ENCODE assay signal across 8 cellular contexts in the genomic region with DNA sequence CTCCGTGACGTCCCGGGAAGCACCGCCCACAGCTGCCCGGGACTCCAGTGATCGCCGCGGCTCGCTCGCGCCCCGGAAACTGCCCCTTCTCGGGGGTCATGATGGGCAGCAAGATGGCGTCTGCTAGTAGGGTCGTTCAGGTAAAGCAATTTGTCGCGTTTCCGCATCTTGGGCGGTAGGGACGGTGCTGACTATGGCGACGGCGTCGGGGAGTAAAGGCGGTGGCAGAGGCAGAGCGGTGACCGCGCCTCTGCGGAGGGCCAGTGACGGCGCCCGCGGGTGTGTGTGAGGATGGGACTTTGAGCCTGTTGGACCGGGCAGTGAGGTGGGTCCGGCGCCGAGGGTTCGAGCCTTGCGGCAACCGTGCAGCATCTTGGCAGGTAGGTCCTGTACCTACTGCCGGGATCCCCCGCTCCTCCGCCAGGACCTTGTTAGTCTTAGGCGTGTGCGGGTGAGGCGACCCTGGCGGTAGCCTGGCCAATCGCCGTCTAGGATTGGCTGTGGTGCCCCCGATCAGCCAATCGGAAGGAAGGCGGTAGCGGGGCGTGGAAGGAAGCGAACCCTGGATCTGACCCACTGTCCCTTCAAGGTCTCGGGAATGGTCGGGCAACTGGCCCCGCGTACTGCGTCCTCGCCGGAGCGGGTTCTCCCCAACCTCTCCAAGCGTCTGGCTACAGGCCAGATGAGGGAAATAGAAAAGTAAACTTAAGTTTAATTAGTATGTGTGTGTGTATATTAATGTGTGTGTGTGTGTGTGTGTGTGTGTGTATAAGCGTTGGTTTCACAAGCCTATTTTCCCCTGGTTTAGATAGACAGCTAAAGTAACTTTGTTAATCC. TPM values are rescaled to one million over a fixed set of nuclear protein-coding genes. Genes with fewer than 3 reads are reported as not detected.
A peak's percentile ranks its signal among the peaks of the same experiment; 100 is the strongest.
DNase-seq lines count a peak whose midpoint lies in the region; TF ChIP-seq lines count a peak whose summit lies in the region.

No MANE protein-coding gene starts in this region.

- TF ChIP-seq CTCF in GM06990 (IDR thresholded peaks at IDR 0.05; ENCODE audit: insufficient read depth, low read length, poor library complexity, severe bottlenecking) (no peak), HFF-Myc (IDR thresholded peaks at IDR 0.05; ENCODE audit: low read depth, low read length, missing control alignments) (no peak), glutamatergic neuron (IDR thresholded peaks at IDR 0.05; ENCODE audit: partially characterized antibody, unreplicated experiment) (peak; percentile 72), osteocyte (IDR thresholded peaks at IDR 0.05) (peak; percentile 28)

- H3K9me3 Mint-ChIP-seq in activated naive CD4-positive, alpha-beta T cell treated with anti-CD3 and anti-CD28 coated beads, Interleukin-2, amount 50 U/mL, for 24 hours, result no peaks in the 10 kb centered on the region
- peaks cover 4% of the 10 kb centered on the region for H3K9me3 Mint-ChIP-seq in glutamatergic neuron (ENCODE audit: unreplicated experiment)
- H3K9me3 Mint-ChIP-seq in osteocyte (ENCODE audit: unreplicated experiment), result no peaks in the 10 kb centered on the region

- H3K27me3 ChIP-seq in GM06990 (replicated peaks; ENCODE audit: control insufficient read depth, insufficient read depth, low read length) (no peaks in the 10 kb centered on the region), thymus (ENCODE audit: control insufficient read depth, insufficient read depth) (no peaks in the 10 kb centered on the region)

- H3K36me3 ChIP-seq in GM06990 (ENCODE audit: control insufficient read depth, insufficient read depth, low read length) (no peaks in the 10 kb centered on the region), thymus (ENCODE audit: control insufficient read depth, insufficient read depth) (no peaks in the 10 kb centered on the region)

- H3K27ac Mint-ChIP-seq in activated naive CD4-positive, alpha-beta T cell treated with anti-CD3 and anti-CD28 coated beads, Interleukin-2, amount 50 U/mL, for 24 hours, result peak overlapping the region; percentile 98
- peak overlapping the region; percentile 97 for H3K27ac Mint-ChIP-seq in glutamatergic neuron (ENCODE audit: unreplicated experiment)
- H3K27ac Mint-ChIP-seq in osteocyte (ENCODE audit: unreplicated experiment), result peak overlapping the region; percentile 95

- H3K4me3 ChIP-seq in GM06990 (replicated peaks; ENCODE audit: low read depth, low read length) (peak overlapping the region; percentile 100), HFF-Myc (replicated peaks; ENCODE audit: low read depth, low read length) (peak overlapping the region; percentile 98), thymus (ENCODE audit: low read length) (peak overlapping the region; percentile 99)

- peaks cover 23% of the 10 kb centered on the region for H3K4me1 Mint-ChIP-seq in activated naive CD4-positive, alpha-beta T cell treated with anti-CD3 and anti-CD28 coated beads, Interleukin-2, amount 50 U/mL, for 24 hours
- H3K4me1 Mint-ChIP-seq in glutamatergic neuron (ENCODE audit: low read depth, unreplicated experiment), result peaks cover 4% of the 10 kb centered on the region
- peaks cover 22% of the 10 kb centered on the region for H3K4me1 Mint-ChIP-seq in osteocyte (ENCODE audit: unreplicated experiment)

- H3K27me3 Mint-ChIP-seq in activated naive CD4-positive, alpha-beta T cell treated with anti-CD3 and anti-CD28 coated beads, Interleukin-2, amount 50 U/mL, for 24 hours, result no peaks in the 10 kb centered on the region
- H3K27me3 Mint-ChIP-seq in glutamatergic neuron (ENCODE audit: unreplicated experiment) (peaks cover 4% of the 10 kb centered on the region), osteocyte (ENCODE audit: unreplicated experiment) (no peaks in the 10 kb centered on the region)

- WGBS in thymus, result under 1% methylated on average over 65 of the region's 65 CpGs

- DNase-seq in GM06990 (ENCODE audit: extremely low read depth, insufficient read length), result peak; percentile 98
- peak; percentile 61 for DNase-seq in HFF-Myc (ENCODE audit: extremely low read depth, low read depth)
- DNase-seq in MV-4-11 (lab: John Stamatoyannopoulos, UW), result peak; percentile 89
- DNase-seq in SK-N-DZ (ENCODE audit: low spot score), result peak; percentile 93
- DNase-seq in glutamatergic neuron, result peak; percentile 99
- peak; percentile 97 for DNase-seq in osteocyte (ENCODE audit: extremely low spot score, unreplicated experiment)

- H3K36me3 Mint-ChIP-seq in activated naive CD4-positive, alpha-beta T cell treated with anti-CD3 and anti-CD28 coated beads, Interleukin-2, amount 50 U/mL, for 24 hours, result peaks cover 5% of the 10 kb centered on the region
- peaks cover 4% of the 10 kb centered on the region for H3K36me3 Mint-ChIP-seq in glutamatergic neuron (ENCODE audit: unreplicated experiment)
- H3K36me3 Mint-ChIP-seq in osteocyte (ENCODE audit: unreplicated experiment), result peaks cover 5% of the 10 kb centered on the region

- peak overlapping the region; percentile 93 for H3K27ac ChIP-seq in thymus (ENCODE audit: low read depth)

- H3K9me3 ChIP-seq in thymus (ENCODE audit: control insufficient read depth), result no peaks in the 10 kb centered on the region

- H3K4me1 ChIP-seq in thymus (ENCODE audit: control insufficient read depth, insufficient read depth, low read length), result no peaks in the 10 kb centered on the region

- peak overlapping the region; percentile 100 for H3K4me3 Mint-ChIP-seq in activated naive CD4-positive, alpha-beta T cell treated with anti-CD3 and anti-CD28 coated beads, Interleukin-2, amount 50 U/mL, for 24 hours
- H3K4me3 Mint-ChIP-seq in glutamatergic neuron (ENCODE audit: unreplicated experiment) (peak overlapping the region; percentile 100), osteocyte (ENCODE audit: unreplicated experiment) (peak overlapping the region; percentile 96)

RNA-seq across cellular contexts. Expression of a gene that starts 16.7 kb away (rescaled TPM):
- 55.1 and 59.1 TPM in 2 replicates for polyA plus RNA-seq in SK-N-DZ (2014; cell fraction: cytosol; rRNA removed)
- 29.7 and 31.1 TPM in 2 replicates for polyA plus RNA-seq in SK-N-DZ (2014; cell fraction: nucleus; rRNA removed)
- total RNA-seq in glutamatergic neuron (ENCODE audit: unreplicated experiment) (17.0 TPM), osteocyte (32.5 and 35.4 TPM in 2 replicates)
- 47.1 TPM for polyA plus RNA-seq in thymus

RNA-seq across cellular contexts. Expression of a gene that starts 28.6 kb away (rescaled TPM):
- 174 and 197 TPM in 2 replicates for polyA plus RNA-seq in SK-N-DZ (2014; cell fraction: cytosol; rRNA removed)
- polyA plus RNA-seq in SK-N-DZ (2014; cell fraction: nucleus; rRNA removed), result 53.7 and 85.1 TPM in 2 replicates
- total RNA-seq in glutamatergic neuron (ENCODE audit: unreplicated experiment) (9.5 TPM), osteocyte (5.3 and 7.7 TPM in 2 replicates)
- polyA plus RNA-seq in thymus, result 9.4 TPM

RNA-seq across cellular contexts. Expression of a gene that starts 51.0 kb away (rescaled TPM):
- polyA plus RNA-seq in SK-N-DZ (2014; cell fraction: cytosol; rRNA removed), result 414 and 426 TPM in 2 replicates
- 256 and 318 TPM in 2 replicates for polyA plus RNA-seq in SK-N-DZ (2014; cell fraction: nucleus; rRNA removed)
- total RNA-seq in glutamatergic neuron (ENCODE audit: unreplicated experiment), result 29.6 TPM
- 38.5 and 39.3 TPM in 2 replicates for total RNA-seq in osteocyte
- polyA plus RNA-seq in thymus, result 23.7 TPM

Comparison
In these comparisons a context has a peak if more than half of its experiments do, and no peak if none do; other contexts are left out.
1. Peak in every context shown above with its lines: DNase-seq, H3K4me3 ChIP-seq and H3K27ac ChIP-seq.
2. CTCF ChIP-seq: peak in glutamatergic neuron (single experiment) and osteocyte (single experiment); none in GM06990 (single experiment) and HFF-Myc (single experiment).